In genomic region chr3:160486459-160486869, GRCh38 we compare ENCODE assay signal across 1 cellular context.
A peak's percentile ranks its signal among the peaks of the same experiment; 100 is the strongest.
TF ChIP-seq lines count a peak whose summit lies in the region.

No MANE protein-coding gene starts in this region.

TF ChIP-seq in H1, 55 proteins besides CTCF, POLR2A, EP300 and RAD21 (continued from another document):
- TF ChIP-seq, protein P1, sequence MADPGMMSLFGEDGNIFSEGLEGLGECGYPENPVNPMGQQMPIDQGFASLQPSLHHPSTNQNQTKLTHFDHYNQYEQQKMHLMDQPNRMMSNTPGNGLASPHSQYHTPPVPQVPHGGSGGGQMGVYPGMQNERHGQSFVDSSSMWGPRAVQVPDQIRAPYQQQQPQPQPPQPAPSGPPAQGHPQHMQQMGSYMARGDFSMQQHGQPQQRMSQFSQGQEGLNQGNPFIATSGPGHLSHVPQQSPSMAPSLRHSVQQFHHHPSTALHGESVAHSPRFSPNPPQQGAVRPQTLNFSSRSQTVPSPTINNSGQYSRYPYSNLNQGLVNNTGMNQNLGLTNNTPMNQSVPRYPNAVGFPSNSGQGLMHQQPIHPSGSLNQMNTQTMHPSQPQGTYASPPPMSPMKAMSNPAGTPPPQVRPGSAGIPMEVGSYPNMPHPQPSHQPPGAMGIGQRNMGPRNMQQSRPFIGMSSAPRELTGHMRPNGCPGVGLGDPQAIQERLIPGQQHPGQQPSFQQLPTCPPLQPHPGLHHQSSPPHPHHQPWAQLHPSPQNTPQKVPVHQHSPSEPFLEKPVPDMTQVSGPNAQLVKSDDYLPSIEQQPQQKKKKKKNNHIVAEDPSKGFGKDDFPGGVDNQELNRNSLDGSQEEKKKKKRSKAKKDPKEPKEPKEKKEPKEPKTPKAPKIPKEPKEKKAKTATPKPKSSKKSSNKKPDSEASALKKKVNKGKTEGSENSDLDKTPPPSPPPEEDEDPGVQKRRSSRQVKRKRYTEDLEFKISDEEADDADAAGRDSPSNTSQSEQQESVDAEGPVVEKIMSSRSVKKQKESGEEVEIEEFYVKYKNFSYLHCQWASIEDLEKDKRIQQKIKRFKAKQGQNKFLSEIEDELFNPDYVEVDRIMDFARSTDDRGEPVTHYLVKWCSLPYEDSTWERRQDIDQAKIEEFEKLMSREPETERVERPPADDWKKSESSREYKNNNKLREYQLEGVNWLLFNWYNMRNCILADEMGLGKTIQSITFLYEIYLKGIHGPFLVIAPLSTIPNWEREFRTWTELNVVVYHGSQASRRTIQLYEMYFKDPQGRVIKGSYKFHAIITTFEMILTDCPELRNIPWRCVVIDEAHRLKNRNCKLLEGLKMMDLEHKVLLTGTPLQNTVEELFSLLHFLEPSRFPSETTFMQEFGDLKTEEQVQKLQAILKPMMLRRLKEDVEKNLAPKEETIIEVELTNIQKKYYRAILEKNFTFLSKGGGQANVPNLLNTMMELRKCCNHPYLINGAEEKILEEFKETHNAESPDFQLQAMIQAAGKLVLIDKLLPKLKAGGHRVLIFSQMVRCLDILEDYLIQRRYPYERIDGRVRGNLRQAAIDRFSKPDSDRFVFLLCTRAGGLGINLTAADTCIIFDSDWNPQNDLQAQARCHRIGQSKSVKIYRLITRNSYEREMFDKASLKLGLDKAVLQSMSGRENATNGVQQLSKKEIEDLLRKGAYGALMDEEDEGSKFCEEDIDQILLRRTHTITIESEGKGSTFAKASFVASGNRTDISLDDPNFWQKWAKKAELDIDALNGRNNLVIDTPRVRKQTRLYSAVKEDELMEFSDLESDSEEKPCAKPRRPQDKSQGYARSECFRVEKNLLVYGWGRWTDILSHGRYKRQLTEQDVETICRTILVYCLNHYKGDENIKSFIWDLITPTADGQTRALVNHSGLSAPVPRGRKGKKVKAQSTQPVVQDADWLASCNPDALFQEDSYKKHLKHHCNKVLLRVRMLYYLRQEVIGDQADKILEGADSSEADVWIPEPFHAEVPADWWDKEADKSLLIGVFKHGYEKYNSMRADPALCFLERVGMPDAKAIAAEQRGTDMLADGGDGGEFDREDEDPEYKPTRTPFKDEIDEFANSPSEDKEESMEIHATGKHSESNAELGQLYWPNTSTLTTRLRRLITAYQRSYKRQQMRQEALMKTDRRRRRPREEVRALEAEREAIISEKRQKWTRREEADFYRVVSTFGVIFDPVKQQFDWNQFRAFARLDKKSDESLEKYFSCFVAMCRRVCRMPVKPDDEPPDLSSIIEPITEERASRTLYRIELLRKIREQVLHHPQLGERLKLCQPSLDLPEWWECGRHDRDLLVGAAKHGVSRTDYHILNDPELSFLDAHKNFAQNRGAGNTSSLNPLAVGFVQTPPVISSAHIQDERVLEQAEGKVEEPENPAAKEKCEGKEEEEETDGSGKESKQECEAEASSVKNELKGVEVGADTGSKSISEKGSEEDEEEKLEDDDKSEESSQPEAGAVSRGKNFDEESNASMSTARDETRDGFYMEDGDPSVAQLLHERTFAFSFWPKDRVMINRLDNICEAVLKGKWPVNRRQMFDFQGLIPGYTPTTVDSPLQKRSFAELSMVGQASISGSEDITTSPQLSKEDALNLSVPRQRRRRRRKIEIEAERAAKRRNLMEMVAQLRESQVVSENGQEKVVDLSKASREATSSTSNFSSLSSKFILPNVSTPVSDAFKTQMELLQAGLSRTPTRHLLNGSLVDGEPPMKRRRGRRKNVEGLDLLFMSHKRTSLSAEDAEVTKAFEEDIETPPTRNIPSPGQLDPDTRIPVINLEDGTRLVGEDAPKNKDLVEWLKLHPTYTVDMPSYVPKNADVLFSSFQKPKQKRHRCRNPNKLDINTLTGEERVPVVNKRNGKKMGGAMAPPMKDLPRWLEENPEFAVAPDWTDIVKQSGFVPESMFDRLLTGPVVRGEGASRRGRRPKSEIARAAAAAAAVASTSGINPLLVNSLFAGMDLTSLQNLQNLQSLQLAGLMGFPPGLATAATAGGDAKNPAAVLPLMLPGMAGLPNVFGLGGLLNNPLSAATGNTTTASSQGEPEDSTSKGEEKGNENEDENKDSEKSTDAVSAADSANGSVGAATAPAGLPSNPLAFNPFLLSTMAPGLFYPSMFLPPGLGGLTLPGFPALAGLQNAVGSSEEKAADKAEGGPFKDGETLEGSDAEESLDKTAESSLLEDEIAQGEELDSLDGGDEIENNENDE (IDR thresholded peaks at IDR 0.05; ENCODE audit: insufficient replicate concordance, low read length) = peak; percentile 52
- no peak for TF ChIP-seq TAF7 (optimal IDR thresholded peaks at IDR 0.05; ENCODE audit: borderline replicate concordance, low read depth, low read length)
